In the genomic region with DNA sequence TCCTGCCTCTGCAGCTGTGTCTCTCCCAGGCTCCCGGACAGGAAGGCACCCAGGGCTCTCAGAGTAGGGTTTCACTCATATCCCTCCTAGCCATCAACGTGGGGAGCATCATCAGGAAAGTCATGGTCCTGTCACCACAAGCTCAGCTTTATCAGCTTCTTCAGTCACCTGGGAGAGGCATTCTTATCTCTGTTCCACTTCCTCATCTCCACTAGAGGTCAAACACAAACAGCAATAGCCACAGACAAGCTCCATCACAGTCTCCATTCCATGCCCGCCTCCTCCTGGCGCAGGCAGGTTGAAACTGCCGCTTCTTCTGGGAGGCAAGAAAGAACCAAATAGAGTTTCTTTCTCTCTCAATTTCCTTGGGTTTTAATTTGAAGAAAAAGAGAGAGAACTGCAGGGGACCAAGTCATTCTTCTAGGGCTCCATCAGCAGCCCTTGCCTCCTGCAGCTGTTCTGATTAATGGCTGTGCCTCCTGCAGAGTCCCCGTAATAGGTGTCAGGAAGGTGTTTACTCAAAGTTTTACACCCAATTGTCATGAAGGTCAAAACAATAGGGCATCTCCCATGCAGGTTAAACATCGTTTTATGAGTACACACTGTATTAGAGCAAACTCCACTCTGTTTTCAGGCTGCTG, we compare ENCODE assay signal across 25 cellular contexts.
DNase-seq lines count a peak whose midpoint lies in the region; ATAC-seq and TF ChIP-seq lines count a peak whose summit lies in the region.
"Had no signal": no experiment of that assay in that cellular context is flagged by ENCODE, and none has a peak within 500 bp of the region (broad histone marks: within the 10 kb centered on the region; RNA-seq: fewer than 3 reads in every experiment).

No MANE protein-coding gene starts in this region.

- peak overlapping the region; percentile 40 for H3K4me3 Mint-ChIP-seq in natural killer cell
- no peak overlapping the region for H3K4me3 Mint-ChIP-seq in natural killer cell treated with Interleukin-12 subunit alpha and Interleukin-12 subunit beta and Interleukin-15 and Interleukin-18, amount 100 ng/mL, for 72 hours
- peak overlapping the region; percentile 1 for H3K4me3 Mint-ChIP-seq in activated naive CD8-positive, alpha-beta T cell treated with anti-CD3 and anti-CD28 coated beads, Interleukin-2, amount 10 ng/mL, durations not matched to agents 7 days and 5 days
- H3K4me3 Mint-ChIP-seq: activated CD4-positive, alpha-beta T cell treated with anti-CD3 and anti-CD28 coated beads for 36 hours; activated naive CD8-positive, alpha-beta T cell; activated T-helper 1 cell treated with anti-CD3 and anti-CD28 coated beads, Interleukin-12 subunit alpha, Interleukin-12 subunit beta, Interleukin-2, Interleukin-4 antibody, amounts not matched to agents 30 ng/mL and 10 ng/mL and 1 ng/mL, durations not matched to agents 14 hours and 24 hours and 36 hours; IgD-negative memory B cell had no signal

- POLR2A ChIA-PET in activated naive CD8-positive, alpha-beta T cell treated with anti-CD3 and anti-CD28 coated beads, Interleukin-2, amount 10 ng/mL, durations not matched to agents 7 days and 5 days (lab: Charles Lee) = no interaction called here

- peaks cover 24 to 32% of the 10 kb centered on the region in 2 donors for H3K4me1 Mint-ChIP-seq in natural killer cell
- peaks cover 0 to 10% of the 10 kb centered on the region in 2 donors for H3K4me1 Mint-ChIP-seq in natural killer cell treated with Interleukin-12 subunit alpha and Interleukin-12 subunit beta and Interleukin-15 and Interleukin-18, amount 100 ng/mL, for 72 hours (ENCODE audit: low read depth in 2 of 2)
- H3K4me1 Mint-ChIP-seq in activated naive CD8-positive, alpha-beta T cell treated with anti-CD3 and anti-CD28 coated beads, Interleukin-2, amount 10 ng/mL, durations not matched to agents 7 days and 5 days = peaks cover 37% of the 10 kb centered on the region
- H3K4me1 Mint-ChIP-seq: activated CD4-positive, alpha-beta T cell treated with anti-CD3 and anti-CD28 coated beads for 36 hours had no signal

- no peak for TF ChIP-seq CTCF in natural killer cell (IDR thresholded peaks at IDR 0.05)

- intact Hi-C loops in natural killer cell (cut with micrococcal nuclease) = no loop called here

- in situ Hi-C loops in KBM-7 (cut with MboI; ENCODE audit: low pct_unique_long_range_greater_than_20kb, low sequenced_read_pairs) = no loop called here

- peak in 1 of 3 donors; percentile 76 for ATAC-seq in natural killer cell
- ATAC-seq in natural killer cell treated with Interleukin-12 subunit alpha and Interleukin-12 subunit beta and Interleukin-15 and Interleukin-18, amount 100 ng/mL, for 72 hours = no peak
- ATAC-seq in activated naive CD8-positive, alpha-beta T cell treated with anti-CD3 and anti-CD28 coated beads, Interleukin-2, amount 10 ng/mL, durations not matched to agents 7 days and 5 days (ENCODE audit: low read depth) = no peak
- no peak for ATAC-seq in HG03439 (IDR thresholded peaks at IDR 0.05; ENCODE audit: unreplicated experiment)
- ATAC-seq: activated CD4-positive, alpha-beta T cell treated with anti-CD3 and anti-CD28 coated beads for 36 hours; body of pancreas; mucosa of descending colon; upper lobe of right lung had no signal

- peak overlapping the region; percentile 28 to 67 for H3K27ac Mint-ChIP-seq in natural killer cell
- H3K27ac Mint-ChIP-seq in natural killer cell treated with Interleukin-12 subunit alpha and Interleukin-12 subunit beta and Interleukin-15 and Interleukin-18, amount 100 ng/mL, for 72 hours = peak overlapping the region in 1 of 2 donors; percentile 42
- H3K27ac Mint-ChIP-seq in activated naive CD8-positive, alpha-beta T cell treated with anti-CD3 and anti-CD28 coated beads, Interleukin-2, amount 10 ng/mL, durations not matched to agents 7 days and 5 days = peak overlapping the region; percentile 96
- H3K27ac Mint-ChIP-seq: activated CD4-positive, alpha-beta T cell treated with anti-CD3 and anti-CD28 coated beads for 36 hours; activated naive CD8-positive, alpha-beta T cell; activated T-helper 1 cell treated with anti-CD3 and anti-CD28 coated beads, Interleukin-12 subunit alpha, Interleukin-12 subunit beta, Interleukin-2, Interleukin-4 antibody, amounts not matched to agents 30 ng/mL and 10 ng/mL and 1 ng/mL, durations not matched to agents 14 hours and 24 hours and 36 hours; IgD-negative memory B cell had no signal

- H3K9me3 Mint-ChIP-seq in natural killer cell = peaks cover 0 to 2% of the 10 kb centered on the region in 2 donors
- peaks cover 14% of the 10 kb centered on the region for H3K9me3 Mint-ChIP-seq in natural killer cell treated with Interleukin-12 subunit alpha and Interleukin-12 subunit beta and Interleukin-15 and Interleukin-18, amount 100 ng/mL, for 72 hours
- H3K9me3 Mint-ChIP-seq in activated naive CD8-positive, alpha-beta T cell treated with anti-CD3 and anti-CD28 coated beads, Interleukin-2, amount 10 ng/mL, durations not matched to agents 7 days and 5 days = peaks cover 35% of the 10 kb centered on the region

- H3K36me3 Mint-ChIP-seq in natural killer cell = peaks cover 32% of the 10 kb centered on the region
- peaks cover 8% of the 10 kb centered on the region for H3K36me3 Mint-ChIP-seq in natural killer cell treated with Interleukin-12 subunit alpha and Interleukin-12 subunit beta and Interleukin-15 and Interleukin-18, amount 100 ng/mL, for 72 hours
- peaks cover 57% of the 10 kb centered on the region for H3K36me3 Mint-ChIP-seq in activated naive CD8-positive, alpha-beta T cell treated with anti-CD3 and anti-CD28 coated beads, Interleukin-2, amount 10 ng/mL, durations not matched to agents 7 days and 5 days
- H3K36me3 Mint-ChIP-seq: activated naive CD8-positive, alpha-beta T cell; IgD-negative memory B cell had no signal

- no peak for DNase-seq in natural killer cell
- no peak for DNase-seq in natural killer cell treated with Interleukin-12 subunit alpha and Interleukin-12 subunit beta and Interleukin-15 and Interleukin-18, amount 100 ng/mL, for 72 hours (ENCODE audit: low spot score)
- peak; percentile 21 for DNase-seq in KBM-7
- no peak for DNase-seq in activated naive CD8-positive, alpha-beta T cell treated with anti-CD3 and anti-CD28 coated beads, Interleukin-2, amount 10 ng/mL, durations not matched to agents 7 days and 5 days
- no peak for DNase-seq in activated gamma-delta T cell (lab: John Stamatoyannopoulos, UW)
- DNase-seq in SHP77 (lab: John Stamatoyannopoulos, UW) = no peak
- no peak for DNase-seq in GDM1 (lab: John Stamatoyannopoulos, UW)
- DNase-seq: ACHN; activated CD4-positive, alpha-beta T cell treated with anti-CD3 and anti-CD28 coated beads for 36 hours; body of pancreas; Calu3; erythroblast; foreskin melanocyte; hippocampal formation; mucosa of descending colon; NCI-H1694; NCI-H2171 treated with DMSO at 0.1 percent for 48 hours; Right ventricle myocardium superior; stimulated activated CD4-positive, alpha-beta T cell treated with anti-CD3 and anti-CD28 coated beads, Interleukin-1b, Interleukin-23, amount 100 ng/mL, for 48 hours; substantia nigra; upper lobe of right lung had no signal

- no peaks in the 10 kb centered on the region for H3K27me3 Mint-ChIP-seq in natural killer cell (ENCODE audit: low read depth in 2 of 2)
- no peaks in the 10 kb centered on the region for H3K27me3 Mint-ChIP-seq in natural killer cell treated with Interleukin-12 subunit alpha and Interleukin-12 subunit beta and Interleukin-15 and Interleukin-18, amount 100 ng/mL, for 72 hours
- peaks cover 5% of the 10 kb centered on the region for H3K27me3 Mint-ChIP-seq in activated naive CD8-positive, alpha-beta T cell treated with anti-CD3 and anti-CD28 coated beads, Interleukin-2, amount 10 ng/mL, durations not matched to agents 7 days and 5 days
- H3K27me3 Mint-ChIP-seq: activated CD4-positive, alpha-beta T cell treated with anti-CD3 and anti-CD28 coated beads for 36 hours; activated naive CD8-positive, alpha-beta T cell; IgD-negative memory B cell had no signal
